ENCODE assay signal across 8 cellular contexts in the genomic region with DNA sequence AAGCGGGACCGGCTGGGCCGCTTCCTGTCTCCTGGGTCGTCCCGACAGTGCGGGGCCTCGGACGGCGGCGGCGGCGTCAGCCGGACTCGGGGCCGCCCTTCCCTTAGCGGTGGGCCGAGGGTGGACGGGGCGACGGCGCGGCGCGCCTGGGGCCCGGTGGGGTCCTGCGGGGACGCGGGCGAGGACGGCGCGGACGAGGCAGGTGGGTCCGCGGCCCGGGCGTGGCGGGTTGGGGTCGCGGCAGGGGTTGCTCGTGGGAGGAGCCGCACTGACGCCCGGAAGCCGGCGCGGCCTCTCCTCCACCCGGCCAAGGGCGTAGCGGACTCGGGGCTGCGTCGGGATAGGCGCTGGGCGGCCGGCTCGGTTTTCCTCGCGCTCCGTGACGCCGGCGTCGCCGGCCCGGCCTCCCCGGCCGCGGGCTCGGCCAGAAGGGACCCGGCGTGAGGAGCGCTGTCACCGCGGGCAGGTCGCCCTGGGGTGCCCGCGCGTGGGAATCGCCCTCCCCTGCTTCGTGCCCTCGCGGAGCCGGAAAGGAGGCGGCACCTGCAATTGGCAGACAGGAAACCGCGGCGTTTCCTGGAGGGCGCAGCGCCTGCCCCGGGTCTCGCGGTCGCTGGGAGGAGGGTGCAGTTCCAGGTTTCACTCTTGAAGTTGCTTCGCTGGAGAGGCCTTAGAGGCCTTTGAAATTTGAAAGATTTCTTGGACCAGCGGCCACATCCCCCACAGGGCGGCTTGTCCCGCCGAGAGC. TPM values are rescaled to one million over a fixed set of nuclear protein-coding genes. Genes with fewer than 3 reads are reported as not detected.
DNase-seq lines count a peak whose midpoint lies in the region; ATAC-seq, FAIRE-seq and TF ChIP-seq lines count a peak whose summit lies in the region.

No MANE protein-coding gene starts in this region.

- H3K4me1 Mint-ChIP-seq in CD4-positive, alpha-beta T cell (ENCODE audit: low read depth), result peaks cover 33% of the 10 kb centered on the region
- peaks cover 40 to 48% of the 10 kb centered on the region in 2 donors for H3K4me1 Mint-ChIP-seq in immature natural killer cell

- peak in 1 of 3 donors; percentile 30 for TF ChIP-seq POLR2A in body of pancreas (IDR thresholded peaks at IDR 0.05)

- in situ Hi-C loops in GM13977 (cut with MboI; ENCODE audit: low pct_unique_long_range_greater_than_20kb, low sequenced_read_pairs, unreplicated experiment), result no loop called here

- peak overlapping the region; percentile 99 for H3K4me3 Mint-ChIP-seq in CD4-positive, alpha-beta T cell
- peak overlapping the region; percentile 93 to 99 (median 97) for H3K4me3 Mint-ChIP-seq in immature natural killer cell

- peak overlapping the region; percentile 98 for H3K27ac Mint-ChIP-seq in CD4-positive, alpha-beta T cell
- H3K27ac Mint-ChIP-seq in immature natural killer cell, result peak overlapping the region; percentile 99 to 100 (median 100)

- H3K27me3 ChIP-seq in CD4-positive, alpha-beta T cell (ENCODE audit: control insufficient read depth, insufficient read depth, low read length), result no peaks in the 10 kb centered on the region
- H3K27me3 ChIP-seq in body of pancreas, result no peaks in the 10 kb centered on the region

- peak; percentile 43 for ATAC-seq in CD4-positive, alpha-beta T cell (ENCODE audit: poor library complexity)
- peak; percentile 40 for ATAC-seq in GM19452 (IDR thresholded peaks at IDR 0.05; ENCODE audit: unreplicated experiment)
- ATAC-seq in body of pancreas, result peak; percentile 34

- CTCF ChIA-PET in CD4-positive, alpha-beta T cell (lab: Charles Lee), result interaction anchor here (1.9 to 5.8 kb wide), 2 partner anchors 15 to 21 kb away, joined by 6 to 37 read pairs; partner anchors contain the start of gene SPATA2L

- H3K27me3 Mint-ChIP-seq in CD4-positive, alpha-beta T cell, result no peaks in the 10 kb centered on the region
- peaks cover 26 to 45% (median 37%) of the 10 kb centered on the region in 3 donors for H3K27me3 Mint-ChIP-seq in immature natural killer cell (ENCODE audit: low read depth in 3 of 3)

- H3K9me3 ChIP-seq in CD4-positive, alpha-beta T cell (ENCODE audit: control insufficient read depth, low read length), result no peaks in the 10 kb centered on the region
- no peaks in the 10 kb centered on the region for H3K9me3 ChIP-seq in body of pancreas

- TF ChIP-seq CTCF in CD4-positive, alpha-beta T cell (IDR thresholded peaks at IDR 0.05), result no peak
- TF ChIP-seq CTCF in body of pancreas (IDR thresholded peaks at IDR 0.05), result no peak
- TF ChIP-seq CTCF in GM13977 (IDR thresholded peaks at IDR 0.05; ENCODE audit: extremely low read depth, insufficient read depth, missing control alignments), result no peak

- POLR2A ChIA-PET in CD4-positive, alpha-beta T cell (lab: Charles Lee), result interaction anchor here (1.2 to 5.0 kb wide), 5 partner anchors 14 to 40 kb away, joined by 3 to 89 read pairs (median 28); partner anchors contain the start of gene SPATA2L

- peak overlapping the region; percentile 94 for H3K27ac ChIP-seq in CD4-positive, alpha-beta T cell (ENCODE audit: low read depth, low read length)
- H3K27ac ChIP-seq in body of pancreas, result peak overlapping the region; percentile 83 to 98 (median 88)

- peak; percentile 88 to 92 (median 90) for DNase-seq in CD4-positive, alpha-beta T cell
- peak; percentile 54 for DNase-seq in HTR-8/SVneo (ENCODE audit: insufficient read length, low spot score)
- DNase-seq in UCSD-AML1 (lab: John Stamatoyannopoulos, UW; ENCODE audit: unreplicated experiment), result peak; percentile 87
- DNase-seq in body of pancreas, result peak in 3 of 4 donors; percentile 52 to 72 (median 58)
- DNase-seq in immature natural killer cell, result peak; percentile 93 to 94 (median 93)
- DNase-seq in stimulated activated CD4-positive, alpha-beta T cell treated with anti-CD3 and anti-CD28 coated beads, Interleukin-1b, Interleukin-23, amount 100 ng/mL, for 4 hours (ENCODE audit: low read depth in 2 of 2), result peak; percentile 71 to 83
- DNase-seq in GM13977 (ENCODE audit: low spot score), result no peak

- peaks cover 30% of the 10 kb centered on the region for H3K4me1 ChIP-seq in body of pancreas

- 0% methylated on average over 84 of the region's 99 CpGs; no CpG with 5 or more reads in 1 of the 2 donors for WGBS in body of pancreas, 2 donors

- no peaks in the 10 kb centered on the region for H3K9me3 Mint-ChIP-seq in CD4-positive, alpha-beta T cell
- no peaks in the 10 kb centered on the region for H3K9me3 Mint-ChIP-seq in immature natural killer cell

- FAIRE-seq in HTR-8/SVneo (lab: Jason Lieb, UNC), result no peak

- H3K36me3 Mint-ChIP-seq in CD4-positive, alpha-beta T cell (ENCODE audit: low read depth), result peaks cover 35% of the 10 kb centered on the region
- peaks cover 9 to 14% (median 11%) of the 10 kb centered on the region in 3 donors for H3K36me3 Mint-ChIP-seq in immature natural killer cell

- peaks cover 0 to 5% of the 10 kb centered on the region in 2 donors for H3K36me3 ChIP-seq in body of pancreas (replicated peaks in 1 of 2; ENCODE audit: insufficient read depth in 1 of 2, low read depth in 2 of 2)

- H3K4me3 ChIP-seq in body of pancreas, result peak overlapping the region; percentile 52 to 90

- intact Hi-C loops in CD4-positive, alpha-beta T cell (cut with DNase I, micrococcal nuclease), result loop anchor here (1.0 to 5.0 kb wide), 6 partner anchors 15 to 151 kb away; partner anchors contain the start of genes FANCA (in 1 of the 2) and TCF25 (in 1 of the 2)
- intact Hi-C loops in body of pancreas (cut with DNase I), result no loop called here

RNA-seq across cellular contexts. Expression of gene ZNF276, which starts 0.5 kb away (rescaled TPM):
- total RNA-seq in CD4-positive, alpha-beta T cell, result 100 to 1,000 TPM; 127 to 137 TPM
- 10 to 100 TPM; 20.8 to 41.2 TPM for total RNA-seq in body of pancreas
- 10 to 100 TPM; 20.6 to 91.6 (median 30.0) TPM for polyA plus RNA-seq in immature natural killer cell

RNA-seq across cellular contexts. Expression of gene VPS9D1, which starts 1.1 kb away (rescaled TPM):
- 10 to 100 TPM; 18.5 to 21.8 TPM for total RNA-seq in CD4-positive, alpha-beta T cell
- 10 to 100 TPM in 1 of 2 donors, 1 to 10 TPM in 1; 3.6 to 24.7 TPM for total RNA-seq in body of pancreas
- 1 to 10 TPM in 1 of 3 donors, under 1 TPM in 2; 0.65 to 1.3 (median 0.96) TPM for polyA plus RNA-seq in immature natural killer cell

RNA-seq across cellular contexts. Expression of gene SPATA2L, which starts 20.3 kb away (rescaled TPM):
- total RNA-seq in CD4-positive, alpha-beta T cell, result 10 to 100 TPM; 26.1 to 28.3 TPM
- total RNA-seq in body of pancreas, result 10 to 100 TPM; 15.8 to 48.1 TPM
- 10 to 100 TPM in 2 of 3 donors, 1 to 10 TPM in 1; 4.7 to 14.5 (median 13.4) TPM for polyA plus RNA-seq in immature natural killer cell

RNA-seq across cellular contexts. Expression of gene CDK10, which starts 35.3 kb away (rescaled TPM):
- 10 to 100 TPM; 58.9 to 62.8 TPM for total RNA-seq in CD4-positive, alpha-beta T cell
- 100 to 1,000 TPM in 1 of 2 donors, 10 to 100 TPM in 1; 47.5 to 105 TPM for total RNA-seq in body of pancreas
- polyA plus RNA-seq in immature natural killer cell, result 10 to 100 TPM; 28.0 to 42.7 (median 35.2) TPM
